In genomic region chrX:41047878-41048534, GRCh38 we compare ENCODE assay signal across 14 cellular contexts.
"Had no signal": no experiment of that assay in that cellular context is flagged by ENCODE, and none has a peak within 500 bp of the region (broad histone marks: within the 10 kb centered on the region; RNA-seq: fewer than 3 reads in every experiment).

No MANE protein-coding gene starts in this region.

- FAIRE-seq: keratinocyte had no signal

- H3K4me1 ChIP-seq: left ventricle myocardium inferior, prostate gland, suprapubic skin, upper lobe of left lung had no signal

- H3K27ac ChIP-seq: brain microvascular endothelial cell, prostate gland, suprapubic skin had no signal

- H3K27me3 ChIP-seq: brain microvascular endothelial cell, suprapubic skin, upper lobe of left lung had no signal

- DNase-seq: activated CD4-positive, alpha-beta T cell treated with anti-CD3 and anti-CD28 coated beads, Interleukin-2, amount 50 U/mL, for 1 hour; activated naive CD4-positive, alpha-beta T cell treated with Interleukin-2 at 50 U/mL for 16 hours; activated T-cell treated with anti-CD3 and anti-CD28 coated beads for 4 hours; anterior cingulate cortex; brain microvascular endothelial cell; endodermal cell; hippocampal formation; left ventricle myocardium inferior; nephron progenitor cell; right cardiac atrium; upper lobe of left lung had no signal

- H3K4me3 ChIP-seq: left ventricle myocardium inferior, prostate gland, suprapubic skin, upper lobe of left lung had no signal

- H3K9me3 ChIP-seq: left ventricle myocardium inferior, prostate gland, suprapubic skin, upper lobe of left lung had no signal

- H3K36me3 ChIP-seq: brain microvascular endothelial cell, left ventricle myocardium inferior, prostate gland, suprapubic skin, upper lobe of left lung had no signal

- ATAC-seq: right cardiac atrium had no signal
